Comparison of ENCODE assay signal across 19 cellular contexts in the genomic region with DNA sequence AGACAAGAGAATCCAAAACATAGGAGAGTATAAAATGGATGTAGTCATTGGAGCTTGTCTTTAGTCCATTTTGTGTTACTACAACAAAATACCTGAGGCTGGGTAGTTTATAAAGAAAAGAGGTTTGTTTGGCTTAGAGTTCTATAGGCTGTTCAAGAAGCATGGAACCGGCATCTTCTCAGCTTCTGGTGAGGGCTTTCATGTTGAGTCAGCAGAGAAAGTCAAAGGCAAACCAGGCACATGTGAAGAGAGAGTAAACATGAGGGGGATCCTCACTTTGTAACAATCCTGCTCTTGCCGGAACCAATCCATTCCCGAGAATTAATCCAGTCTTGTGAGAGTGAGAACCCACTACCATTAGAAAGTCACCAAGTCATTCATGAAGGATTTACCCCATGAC.
"Had no signal": no experiment of that assay in that cellular context is flagged by ENCODE, and none has a peak within 500 bp of the region (broad histone marks: within the 10 kb centered on the region; RNA-seq: fewer than 3 reads in every experiment).

No MANE protein-coding gene starts in this region.

- H3K27ac Mint-ChIP-seq: activated CD8-positive, alpha-beta T cell treated with anti-CD3 and anti-CD28 coated beads for 36 hours; activated naive CD4-positive, alpha-beta T cell treated with anti-CD3 and anti-CD28 coated beads for 36 hours; activated T-helper 1 cell treated with anti-CD3 and anti-CD28 coated beads, Interleukin-12 subunit alpha, Interleukin-12 subunit beta, Interleukin-2, Interleukin-4 antibody, amounts not matched to agents 30 ng/mL and 10 ng/mL and 1 ng/mL, durations not matched to agents 14 hours and 24 hours and 36 hours; T-helper 2 cell treated with Interferon-gamma antibody and Interleukin-4, amounts not matched to agents 5 μg/mL and 100 μg/mL, for 36 hours had no signal

- H3K9me3 ChIP-seq: colonic mucosa, left lung, psoas muscle, sigmoid colon, upper lobe of right lung had no signal

- H3K4me3 Mint-ChIP-seq: activated CD8-positive, alpha-beta T cell treated with anti-CD3 and anti-CD28 coated beads for 36 hours; activated naive CD4-positive, alpha-beta T cell treated with anti-CD3 and anti-CD28 coated beads for 36 hours; activated T-helper 1 cell treated with anti-CD3 and anti-CD28 coated beads, Interleukin-12 subunit alpha, Interleukin-12 subunit beta, Interleukin-2, Interleukin-4 antibody, amounts not matched to agents 30 ng/mL and 10 ng/mL and 1 ng/mL, durations not matched to agents 14 hours and 24 hours and 36 hours; nephron; T-helper 2 cell treated with Interferon-gamma antibody and Interleukin-4, amounts not matched to agents 5 μg/mL and 100 μg/mL, for 36 hours had no signal

- H3K4me3 ChIP-seq: colonic mucosa, left lung, psoas muscle, sigmoid colon, upper lobe of right lung had no signal

- ATAC-seq: activated CD8-positive, alpha-beta T cell treated with anti-CD3 and anti-CD28 coated beads for 36 hours; left lung; psoas muscle; upper lobe of right lung had no signal

- H3K27me3 Mint-ChIP-seq: activated CD8-positive, alpha-beta T cell treated with anti-CD3 and anti-CD28 coated beads for 36 hours had no signal

- H3K9me3 Mint-ChIP-seq: activated CD8-positive, alpha-beta T cell treated with anti-CD3 and anti-CD28 coated beads for 36 hours; activated naive CD4-positive, alpha-beta T cell treated with anti-CD3 and anti-CD28 coated beads for 36 hours; activated T-helper 1 cell treated with anti-CD3 and anti-CD28 coated beads, Interleukin-12 subunit alpha, Interleukin-12 subunit beta, Interleukin-2, Interleukin-4 antibody, amounts not matched to agents 30 ng/mL and 10 ng/mL and 1 ng/mL, durations not matched to agents 14 hours and 24 hours and 36 hours; T-helper 2 cell treated with Interferon-gamma antibody and Interleukin-4, amounts not matched to agents 5 μg/mL and 100 μg/mL, for 36 hours had no signal

- H3K36me3 ChIP-seq: colonic mucosa, left lung, sigmoid colon, upper lobe of right lung had no signal

- H3K27ac ChIP-seq: colonic mucosa, left lung, psoas muscle, upper lobe of right lung had no signal

- H3K4me1 ChIP-seq: colonic mucosa, left lung, psoas muscle, upper lobe of right lung had no signal

- FAIRE-seq: endothelial cell of umbilical vein, frontal cortex had no signal

- DNase-seq: activated CD4-positive, CD25-positive, alpha-beta regulatory T cell treated with anti-CD3 and anti-CD28 coated beads, Interleukin-2, amount 50 U/mL, for 72 hours; activated CD8-positive, alpha-beta memory T cell treated with anti-CD3 and anti-CD28 coated beads, Interleukin-2, amount 50 U/mL, for 4 hours; activated CD8-positive, alpha-beta T cell treated with anti-CD3 and anti-CD28 coated beads for 36 hours; activated naive CD4-positive, alpha-beta T cell treated with anti-CD3 and anti-CD28 coated beads for 36 hours; caudate nucleus; colonic mucosa; islet precursor cell; left lung; occipital lobe; psoas muscle; sigmoid colon; stimulated activated CD4-positive, alpha-beta T cell treated with anti-CD3 and anti-CD28 coated beads, Interleukin-2, amount 100 ng/mL, for 24 hours; stimulated activated naive CD4-positive, alpha-beta T cell; upper lobe of right lung had no signal

- H3K27me3 ChIP-seq: colonic mucosa, left lung, sigmoid colon, upper lobe of right lung had no signal
